Comparison of ENCODE assay signal across 20 cellular contexts in genomic region chr18:23556145-23556780, GRCh38. TPM values are rescaled to one million over a fixed set of nuclear protein-coding genes. Genes with fewer than 3 reads are reported as not detected.
A peak's percentile ranks its signal among the peaks of the same experiment; 100 is the strongest.
DNase-seq lines count a peak whose midpoint lies in the region; ATAC-seq, FAIRE-seq and TF ChIP-seq lines count a peak whose summit lies in the region.
"Had no signal": no experiment of that assay in that cellular context is flagged by ENCODE, and none has a peak within 500 bp of the region (broad histone marks: within the 10 kb centered on the region; RNA-seq: fewer than 3 reads in every experiment).

No MANE protein-coding gene starts in this region.

- peaks cover 13% of the 10 kb centered on the region for H4K20me1 ChIP-seq in astrocyte (ENCODE audit: insufficient read depth, low read length)
- no peaks in the 10 kb centered on the region for H4K20me1 ChIP-seq in neural progenitor cell (ENCODE audit: low read depth)
- H4K20me1 ChIP-seq: BLaER1 had no signal

- H3K9ac ChIP-seq in astrocyte (ENCODE audit: low read length) = no peak overlapping the region
- no peak overlapping the region for H3K9ac ChIP-seq in liver (ENCODE audit: low read depth in 1 of 2, low read length in 2 of 2)
- H3K9ac ChIP-seq in neural progenitor cell = no peak overlapping the region
- H3K9ac ChIP-seq: BLaER1, GM23248 had no signal

- no peak for DNase-seq in activated CD8-positive, alpha-beta T cell treated with anti-CD3 and anti-CD28 coated beads for 36 hours
- no peak for DNase-seq in activated CD8-positive, alpha-beta T cell treated with anti-CD3 and anti-CD28 coated beads, Interleukin-2, amount 10 ng/mL, durations not matched to agents 7 days and 5 days
- DNase-seq in astrocyte (ENCODE audit: low read depth) (no peak), SW 1271 (lab: John Stamatoyannopoulos, UW) (no peak), left lung (no peak), neural progenitor cell (ENCODE audit: low spot score) (no peak)
- DNase-seq: CD4-positive, alpha-beta memory T cell; DMS153; DMS79; GF-D8; GM23248; IMR-90 had no signal

- no peaks in the 10 kb centered on the region for H3F3A ChIP-seq in neural progenitor cell (ENCODE audit: low read depth)

- H3K27ac ChIP-seq in astrocyte (ENCODE audit: low read depth, low read length) = no peak overlapping the region
- no peak overlapping the region for H3K27ac ChIP-seq in liver (ENCODE audit: low read depth in 1 of 2, low read length in 2 of 2)
- H3K27ac ChIP-seq in left lung = no peak overlapping the region
- H3K27ac ChIP-seq in neural progenitor cell = no peak overlapping the region
- H3K27ac ChIP-seq: 22Rv1, A549, BLaER1, GM23248 had no signal

- H3K27me3 ChIP-seq in astrocyte (ENCODE audit: insufficient read depth, low read length) = no peaks in the 10 kb centered on the region
- no peaks in the 10 kb centered on the region for H3K27me3 ChIP-seq in liver (ENCODE audit: control insufficient read depth in 4 of 4, insufficient read depth in 4 of 4, low read length in 3 of 4)
- H3K27me3 ChIP-seq in left lung = no peaks in the 10 kb centered on the region
- H3K27me3 ChIP-seq in neural progenitor cell = no peaks in the 10 kb centered on the region
- H3K27me3 ChIP-seq: BLaER1 had no signal

- no peaks in the 10 kb centered on the region for H3K9me3 ChIP-seq in astrocyte (ENCODE audit: insufficient read depth, low read depth, low read length)
- H3K9me3 ChIP-seq in liver (ENCODE audit: control insufficient read depth in 4 of 4, low read length in 3 of 4) = no peaks in the 10 kb centered on the region
- no peaks in the 10 kb centered on the region for H3K9me3 ChIP-seq in left lung
- no peaks in the 10 kb centered on the region for H3K9me3 ChIP-seq in neural progenitor cell (ENCODE audit: low read depth)
- H3K9me3 ChIP-seq: A549, BLaER1, HAP-1 had no signal

- POLR2A ChIA-PET in activated CD8-positive, alpha-beta T cell treated with anti-CD3 and anti-CD28 coated beads for 36 hours (lab: Charles Lee) = no interaction called here
- POLR2A ChIA-PET in activated CD8-positive, alpha-beta T cell treated with anti-CD3 and anti-CD28 coated beads, Interleukin-2, amount 10 ng/mL, durations not matched to agents 7 days and 5 days (lab: Charles Lee) = no interaction called here

- no peak overlapping the region for H3K4me3 Mint-ChIP-seq in activated CD8-positive, alpha-beta T cell treated with anti-CD3 and anti-CD28 coated beads for 36 hours
- H3K4me3 Mint-ChIP-seq in activated CD8-positive, alpha-beta T cell treated with anti-CD3 and anti-CD28 coated beads, Interleukin-2, amount 10 ng/mL, durations not matched to agents 7 days and 5 days = no peak overlapping the region
- H3K4me3 Mint-ChIP-seq in astrocyte (ENCODE audit: unreplicated experiment) = no peak overlapping the region
- H3K4me3 Mint-ChIP-seq in neural progenitor cell = no peak overlapping the region
- H3K4me3 Mint-ChIP-seq: CD14-positive monocyte; CD4-positive, alpha-beta memory T cell had no signal

- H3K36me3 Mint-ChIP-seq in activated CD8-positive, alpha-beta T cell treated with anti-CD3 and anti-CD28 coated beads for 36 hours (ENCODE audit: low read depth) = peaks cover 45% of the 10 kb centered on the region
- H3K36me3 Mint-ChIP-seq in activated CD8-positive, alpha-beta T cell treated with anti-CD3 and anti-CD28 coated beads, Interleukin-2, amount 10 ng/mL, durations not matched to agents 7 days and 5 days (ENCODE audit: low read depth) = peaks cover 68% of the 10 kb centered on the region
- peaks cover 45% of the 10 kb centered on the region for H3K36me3 Mint-ChIP-seq in astrocyte (ENCODE audit: low read depth, unreplicated experiment)
- peaks cover 41% of the 10 kb centered on the region for H3K36me3 Mint-ChIP-seq in neural progenitor cell

- no peak for FAIRE-seq in astrocyte (lab: Jason Lieb, UNC)
- FAIRE-seq: A549, GM12878, K562 had no signal

- H3K27ac Mint-ChIP-seq in activated CD8-positive, alpha-beta T cell treated with anti-CD3 and anti-CD28 coated beads for 36 hours = peak overlapping the region; percentile 19
- H3K27ac Mint-ChIP-seq in activated CD8-positive, alpha-beta T cell treated with anti-CD3 and anti-CD28 coated beads, Interleukin-2, amount 10 ng/mL, durations not matched to agents 7 days and 5 days = no peak overlapping the region
- H3K27ac Mint-ChIP-seq in astrocyte (ENCODE audit: unreplicated experiment) (peak overlapping the region; percentile 28), neural progenitor cell (no peak overlapping the region)

- peaks cover 36% of the 10 kb centered on the region for H3K36me3 ChIP-seq in astrocyte (ENCODE audit: insufficient read depth, low read length)
- H3K36me3 ChIP-seq in liver (ENCODE audit: control insufficient read depth in 4 of 4, insufficient read depth in 3 of 4, low read depth in 1 of 4, low read length in 3 of 4) = peaks cover 7 to 66% (median 50%) of the 10 kb centered on the region in 4 donors
- peaks cover 7 to 100% of the 10 kb centered on the region in 2 donors for H3K36me3 ChIP-seq in left lung
- no peaks in the 10 kb centered on the region for H3K36me3 ChIP-seq in neural progenitor cell

- H3K4me1 ChIP-seq in astrocyte (ENCODE audit: insufficient read depth, low read length) (no peaks in the 10 kb centered on the region), liver (ENCODE audit: control insufficient read depth in 4 of 4, insufficient read depth in 4 of 4, low read length in 3 of 4) (peaks cover 0 to 3% (median 0%) of the 10 kb centered on the region in 4 donors), left lung (peaks cover 3 to 8% of the 10 kb centered on the region in 2 donors), neural progenitor cell (no peaks in the 10 kb centered on the region)
- H3K4me1 ChIP-seq: A549, BLaER1, HAP-1 had no signal

- no peaks in the 10 kb centered on the region for H3K27me3 Mint-ChIP-seq in activated CD8-positive, alpha-beta T cell treated with anti-CD3 and anti-CD28 coated beads for 36 hours
- H3K27me3 Mint-ChIP-seq in activated CD8-positive, alpha-beta T cell treated with anti-CD3 and anti-CD28 coated beads, Interleukin-2, amount 10 ng/mL, durations not matched to agents 7 days and 5 days (ENCODE audit: low read depth) = no peaks in the 10 kb centered on the region
- H3K27me3 Mint-ChIP-seq in astrocyte (ENCODE audit: low read depth, unreplicated experiment) (no peaks in the 10 kb centered on the region), neural progenitor cell (ENCODE audit: insufficient read depth, low read depth) (no peaks in the 10 kb centered on the region)
- H3K27me3 Mint-ChIP-seq: CD4-positive, alpha-beta memory T cell had no signal

- no peaks in the 10 kb centered on the region for H3K9me3 Mint-ChIP-seq in activated CD8-positive, alpha-beta T cell treated with anti-CD3 and anti-CD28 coated beads for 36 hours
- no peaks in the 10 kb centered on the region for H3K9me3 Mint-ChIP-seq in activated CD8-positive, alpha-beta T cell treated with anti-CD3 and anti-CD28 coated beads, Interleukin-2, amount 10 ng/mL, durations not matched to agents 7 days and 5 days (ENCODE audit: insufficient read depth)
- H3K9me3 Mint-ChIP-seq in astrocyte (ENCODE audit: unreplicated experiment) (no peaks in the 10 kb centered on the region), neural progenitor cell (no peaks in the 10 kb centered on the region)
- H3K9me3 Mint-ChIP-seq: CD4-positive, alpha-beta memory T cell had no signal

- no peak overlapping the region for H2AFZ ChIP-seq in astrocyte (ENCODE audit: low read depth, low read length)
- no peak overlapping the region for H2AFZ ChIP-seq in neural progenitor cell (replicated peaks)
- H2AFZ ChIP-seq: GM23248 had no signal

- WGBS in liver = 79% methylated on average over 19 of the region's 19 CpGs

- CTCF ChIA-PET in activated CD8-positive, alpha-beta T cell treated with anti-CD3 and anti-CD28 coated beads for 36 hours (lab: Charles Lee) = interaction anchor here (1.2 to 1.5 kb wide), 3 partner anchors 11 to 58 kb away, joined by 3 to 5 read pairs (median 3); no protein-coding TSS in a partner anchor
- CTCF ChIA-PET in activated CD8-positive, alpha-beta T cell treated with anti-CD3 and anti-CD28 coated beads, Interleukin-2, amount 10 ng/mL, durations not matched to agents 7 days and 5 days (lab: Charles Lee) = no interaction called here

- H3K4me3 ChIP-seq in astrocyte (ENCODE audit: insufficient read depth, low read depth, low read length) = no peak overlapping the region
- no peak overlapping the region for H3K4me3 ChIP-seq in liver (ENCODE audit: low read depth in 1 of 3, low read length in 3 of 3)
- H3K4me3 ChIP-seq in left lung = no peak overlapping the region
- H3K4me3 ChIP-seq in neural progenitor cell = no peak overlapping the region
- H3K4me3 ChIP-seq: A549, BLaER1, GM12878, GM23248, HAP-1, K562 had no signal

- intact Hi-C loops in activated CD8-positive, alpha-beta T cell treated with anti-CD3 and anti-CD28 coated beads for 36 hours (cut with micrococcal nuclease) = no loop called here
- intact Hi-C loops in left lung (cut with DNase I) = no loop called here

- H3K4me2 ChIP-seq in astrocyte (ENCODE audit: low read length) (no peak overlapping the region), neural progenitor cell (no peak overlapping the region)
- H3K4me2 ChIP-seq: A549, BLaER1 had no signal

- ATAC-seq in activated CD8-positive, alpha-beta T cell treated with anti-CD3 and anti-CD28 coated beads for 36 hours = no peak
- no peak for ATAC-seq in activated CD8-positive, alpha-beta T cell treated with anti-CD3 and anti-CD28 coated beads, Interleukin-2, amount 10 ng/mL, durations not matched to agents 7 days and 5 days
- ATAC-seq in left lung = no peak
- ATAC-seq: A549, GM12878, K562 had no signal

- peak in 1 of 2 donors; percentile 4 for TF ChIP-seq RAD21 in liver (IDR thresholded peaks at IDR 0.05)

- no peaks in the 10 kb centered on the region for H3K4me1 Mint-ChIP-seq in activated CD8-positive, alpha-beta T cell treated with anti-CD3 and anti-CD28 coated beads for 36 hours (ENCODE audit: low read depth)
- peaks cover 5% of the 10 kb centered on the region for H3K4me1 Mint-ChIP-seq in activated CD8-positive, alpha-beta T cell treated with anti-CD3 and anti-CD28 coated beads, Interleukin-2, amount 10 ng/mL, durations not matched to agents 7 days and 5 days (ENCODE audit: low read depth)
- no peaks in the 10 kb centered on the region for H3K4me1 Mint-ChIP-seq in astrocyte (ENCODE audit: low read depth, unreplicated experiment)
- no peaks in the 10 kb centered on the region for H3K4me1 Mint-ChIP-seq in neural progenitor cell
- H3K4me1 Mint-ChIP-seq: CD14-positive monocyte had no signal

- no peak for TF ChIP-seq CTCF in activated CD8-positive, alpha-beta T cell treated with anti-CD3 and anti-CD28 coated beads for 36 hours (IDR thresholded peaks at IDR 0.05)
- TF ChIP-seq CTCF in astrocyte (IDR thresholded peaks at IDR 0.05; ENCODE audit: insufficient read depth, low read depth, low read length) (no peak), liver (IDR thresholded peaks at IDR 0.05; ENCODE audit: low read depth, low read length, missing input control) (no peak), left lung (IDR thresholded peaks at IDR 0.05) (no peak), neural progenitor cell (IDR thresholded peaks at IDR 0.05) (no peak)

- H3K79me2 ChIP-seq in astrocyte (ENCODE audit: insufficient read depth, low read length) = no peaks in the 10 kb centered on the region
- H3K79me2 ChIP-seq in neural progenitor cell (ENCODE audit: low read depth) = no peaks in the 10 kb centered on the region

RNA-seq across cellular contexts. Expression of gene NPC1, which starts 30.0 kb away (rescaled TPM):
- 10 to 100 TPM; 21.5 to 22.9 TPM for total RNA-seq in activated CD8-positive, alpha-beta T cell treated with anti-CD3 and anti-CD28 coated beads for 36 hours
- 10 to 100 TPM; 34.6 to 35.0 TPM for total RNA-seq in activated CD8-positive, alpha-beta T cell treated with anti-CD3 and anti-CD28 coated beads, Interleukin-2, amount 10 ng/mL, durations not matched to agents 7 days and 5 days
- total RNA-seq in astrocyte (36.7 and 42.4 TPM in 2 replicates), liver (10 to 100 TPM; 41.4 to 46.7 TPM), left lung (100 to 1,000 TPM; 103 to 138 TPM), neural progenitor cell (ENCODE audit: low replicate concordance) (20.9 and 31.4 TPM in 2 replicates)
- polyA plus RNA-seq in liver = 10 to 100 TPM in 1 of 2 donors, 1 to 10 TPM in 1; 9.5 to 13.2 TPM

RNA-seq across cellular contexts. Expression of gene RMC1, which starts 53.0 kb away (rescaled TPM):
- 10 to 100 TPM; 26.1 to 28.5 TPM for total RNA-seq in activated CD8-positive, alpha-beta T cell treated with anti-CD3 and anti-CD28 coated beads for 36 hours
- total RNA-seq in activated CD8-positive, alpha-beta T cell treated with anti-CD3 and anti-CD28 coated beads, Interleukin-2, amount 10 ng/mL, durations not matched to agents 7 days and 5 days = 10 to 100 TPM; 47.6 to 48.3 TPM
- 25.2 and 28.3 TPM in 2 replicates for total RNA-seq in astrocyte
- 10 to 100 TPM; 20.6 to 24.7 TPM for total RNA-seq in liver
- 10 to 100 TPM; 15.6 to 21.0 TPM for polyA plus RNA-seq in liver
- total RNA-seq in left lung = 10 to 100 TPM; 37.6 to 37.9 TPM
- total RNA-seq in neural progenitor cell (ENCODE audit: low replicate concordance) = 20.8 and 31.6 TPM in 2 replicates

Comparison
In these comparisons a context has a peak if more than half of its experiments do, and no peak if none do; other contexts are left out.
1. H3K27ac Mint-ChIP-seq: peak in activated CD8-positive, alpha-beta T cell treated with anti-CD3 and anti-CD28 coated beads for 36 hours (single experiment) and astrocyte (single experiment); none in activated CD8-positive, alpha-beta T cell treated with anti-CD3 and anti-CD28 coated beads, Interleukin-2, amount 10 ng/mL, durations not matched to agents 7 days and 5 days (single experiment) and neural progenitor cell (single experiment).